In genomic region chr16:78317871-78318270, GRCh38 we compare ENCODE assay signal across 24 cellular contexts.
A peak's percentile ranks its signal among the peaks of the same experiment; 100 is the strongest.
DNase-seq lines count a peak whose midpoint lies in the region; ATAC-seq and TF ChIP-seq lines count a peak whose summit lies in the region.
"Had no signal": no experiment of that assay in that cellular context is flagged by ENCODE, and none has a peak within 500 bp of the region (broad histone marks: within the 10 kb centered on the region; RNA-seq: fewer than 3 reads in every experiment).

No MANE protein-coding gene starts in this region.

- H2AFZ ChIP-seq in SK-N-SH (ENCODE audit: low read depth) (no peak overlapping the region), hepatocyte (no peak overlapping the region)

- H3K27ac ChIP-seq in HUES64 (ENCODE audit: low read depth, low read length) (0 out of 2 replicates have a peak overlapping the region, but pooled peaks have one; percentile 18), SK-N-SH (ENCODE audit: low read depth in 2 of 2, low read length in 1 of 2) (no peak overlapping the region; a peak in 1 of 4 replicates), hepatocyte (no peak overlapping the region)
- H3K27ac ChIP-seq: colonic mucosa, neutrophil, SJCRH30, spleen, tibial artery had no signal

- TF ChIP-seq POLR2A in GM18505 (IDR thresholded peaks at IDR 0.05; ENCODE audit: borderline replicate concordance, extremely low read depth, insufficient read depth, insufficient read length) = no peak

- H3K9me3 ChIP-seq in HUES64 (ENCODE audit: insufficient read depth, low read depth, low read length) (no peaks in the 10 kb centered on the region), SK-N-SH (no peaks in the 10 kb centered on the region), hepatocyte (ENCODE audit: low read depth) (no peaks in the 10 kb centered on the region)
- H3K9me3 ChIP-seq: colonic mucosa, neutrophil, SJCRH30, spleen, tibial artery had no signal

- no peaks in the 10 kb centered on the region for H3F3A ChIP-seq in SK-N-SH (replicated peaks; ENCODE audit: insufficient read depth)

- H3K27me3 ChIP-seq in HUES64 (ENCODE audit: insufficient read depth, low read length) (no peaks in the 10 kb centered on the region), SK-N-SH (ENCODE audit: insufficient read depth) (no peaks in the 10 kb centered on the region), hepatocyte (no peaks in the 10 kb centered on the region)
- H3K27me3 ChIP-seq: colonic mucosa, neutrophil, SJCRH30, spleen, tibial artery had no signal

- no peaks in the 10 kb centered on the region for H4K20me1 ChIP-seq in SK-N-SH (ENCODE audit: insufficient read depth)
- no peaks in the 10 kb centered on the region for H4K20me1 ChIP-seq in hepatocyte (ENCODE audit: insufficient read depth, poor library complexity, severe bottlenecking)

- no peaks in the 10 kb centered on the region for H3K36me3 ChIP-seq in HUES64 (ENCODE audit: insufficient read depth, low read length)
- H3K36me3 ChIP-seq in SK-N-SH (replicated peaks in 1 of 2; ENCODE audit: control insufficient read depth in 1 of 2, insufficient read depth in 2 of 2, low read length in 1 of 2) = no peaks in the 10 kb centered on the region
- H3K36me3 ChIP-seq in hepatocyte (replicated peaks; ENCODE audit: insufficient read depth, low read depth) = no peaks in the 10 kb centered on the region
- H3K36me3 ChIP-seq: colonic mucosa, neutrophil, SJCRH30, spleen, tibial artery had no signal

- TF ChIP-seq EP300 in SK-N-SH (IDR thresholded peaks at IDR 0.05; ENCODE audit: borderline replicate concordance in 1 of 2, low read depth in 1 of 2, low read length in 1 of 2) = no peak

- TF ChIP-seq CTCF in SK-N-SH (IDR thresholded peaks at IDR 0.05) = no peak
- TF ChIP-seq CTCF in hepatocyte (IDR thresholded peaks at IDR 0.05; ENCODE audit: poor library complexity) = no peak

- H3K4me3 ChIP-seq in HUES64 (ENCODE audit: low read length) (no peak overlapping the region), SK-N-SH (ENCODE audit: low read depth in 2 of 2, low read length in 1 of 2) (no peak overlapping the region), hepatocyte (no peak overlapping the region)
- H3K4me3 ChIP-seq: colonic mucosa, SJCRH30 had no signal

- no peak overlapping the region for H3K9ac ChIP-seq in HUES64 (ENCODE audit: low read depth, low read length)
- H3K9ac ChIP-seq in SK-N-SH = no peak overlapping the region

- H3K79me2 ChIP-seq in SK-N-SH (ENCODE audit: insufficient read depth) (no peaks in the 10 kb centered on the region), hepatocyte (no peaks in the 10 kb centered on the region)

- no peak for TF ChIP-seq RAD21 in SK-N-SH (IDR thresholded peaks at IDR 0.05; ENCODE audit: low read length)

- peak overlapping the region; percentile 43; the same call in 1 of the 2 replicates for H3K4me2 ChIP-seq in SK-N-SH
- peak overlapping the region; percentile 52 for H3K4me2 ChIP-seq in hepatocyte

- peaks cover 29% of the 10 kb centered on the region for H3K4me1 ChIP-seq in HUES64 (ENCODE audit: insufficient read depth, low read length)
- peaks cover 0 to 8% of the 10 kb centered on the region in 2 experiments; a peak in 2 of 4 replicates for H3K4me1 ChIP-seq in SK-N-SH (ENCODE audit: control insufficient read depth in 1 of 2, insufficient read depth in 2 of 2, low read depth in 1 of 2, low read length in 1 of 2)
- peaks cover 8% of the 10 kb centered on the region for H3K4me1 ChIP-seq in hepatocyte (ENCODE audit: insufficient read depth)
- H3K4me1 ChIP-seq: colonic mucosa, SJCRH30, spleen had no signal

- WGBS in HUES64 = 89% methylated on average over 6 of the region's 6 CpGs
- WGBS in SK-N-SH (ENCODE audit: low lambda C conversion rate) = 40% methylated on average over 6 of the region's 6 CpGs
- WGBS in hepatocyte (ENCODE audit: low lambda C conversion rate, missing lambda C conversion rate) = 47% methylated on average over 6 of the region's 6 CpGs

- ATAC-seq in GM18505 (IDR thresholded peaks at IDR 0.05; ENCODE audit: unreplicated experiment) (no peak), HG03354 (IDR thresholded peaks at IDR 0.05; ENCODE audit: poor library complexity, severe bottlenecking, unreplicated experiment) (no peak)
- ATAC-seq: CD8-positive, alpha-beta T cell; Panc1 had no signal

- POLR2A ChIA-PET in SK-N-SH (lab: Yijun Ruan, JAX) = no interaction called here

- CTCF ChIA-PET in SK-N-SH (lab: Yijun Ruan, JAX) = interaction anchor here (0.6 kb wide), 1 partner anchor 242 kb away, joined by 3 read pairs; no protein-coding TSS in a partner anchor

- DNase-seq in SK-N-SH = no peak
- DNase-seq in hepatocyte (ENCODE audit: low spot score) = no peak
- peak; percentile 4 for DNase-seq in pulmonary artery endothelial cell (ENCODE audit: low read depth, low spot score)
- no peak for DNase-seq in GM19238 (ENCODE audit: insufficient read length, low spot score)
- DNase-seq: activated CD4-positive, alpha-beta T cell treated with anti-CD3 and anti-CD28 coated beads for 48 hours; activated naive CD8-positive, alpha-beta T cell treated with anti-CD3 and anti-CD28 coated beads for 36 hours; CD8-positive, alpha-beta T cell; colonic mucosa; DMS79 treated with DMSO at 0.1 percent for 48 hours; glutamatergic neuron; HFFc6; NCI-H1436; NCI-H510A; SJCRH30; spleen; stimulated activated CD4-positive, alpha-beta T cell treated with anti-CD3 and anti-CD28 coated beads, Interleukin-4, amount 100 ng/mL, for 1 hour; stimulated activated naive CD4-positive, alpha-beta T cell treated with Interleukin-2 at 50 U/mL for 16 hours; T-helper 2 cell; tibial artery had no signal

- H3K9me2 ChIP-seq in SK-N-SH (no peaks in the 10 kb centered on the region), hepatocyte (replicated peaks; ENCODE audit: insufficient read depth) (no peaks in the 10 kb centered on the region)

TF ChIP-seq in SK-N-SH, 30 proteins besides CTCF, POLR2A, EP300 and RAD21:
- TF ChIP-seq MAX (IDR thresholded peaks at IDR 0.05; ENCODE audit: low read depth) (no peak), RCOR1 (IDR thresholded peaks at IDR 0.05; ENCODE audit: low read length) (no peak), PBX3 (IDR thresholded peaks at IDR 0.05) (0 out of 2 replicates have a peak, but pooled peaks have one; percentile 2), TEAD4 (IDR thresholded peaks at IDR 0.05; ENCODE audit: borderline replicate concordance, insufficient read depth) (no peak), FOSL2 (IDR thresholded peaks at IDR 0.05; ENCODE audit: borderline replicate concordance, low read depth) (no peak), REST (IDR thresholded peaks at IDR 0.05; ENCODE audit: low read depth, low read length) (no peak), CHD2 (IDR thresholded peaks at IDR 0.05; ENCODE audit: low read length, partially characterized antibody) (no peak), IRF3 (IDR thresholded peaks at IDR 0.05; ENCODE audit: low read depth, low read length) (no peak), NFIC (IDR thresholded peaks at IDR 0.05; ENCODE audit: borderline replicate concordance) (no peak)
